Comparison of ENCODE assay signal across 8 cellular contexts in the genomic region with DNA sequence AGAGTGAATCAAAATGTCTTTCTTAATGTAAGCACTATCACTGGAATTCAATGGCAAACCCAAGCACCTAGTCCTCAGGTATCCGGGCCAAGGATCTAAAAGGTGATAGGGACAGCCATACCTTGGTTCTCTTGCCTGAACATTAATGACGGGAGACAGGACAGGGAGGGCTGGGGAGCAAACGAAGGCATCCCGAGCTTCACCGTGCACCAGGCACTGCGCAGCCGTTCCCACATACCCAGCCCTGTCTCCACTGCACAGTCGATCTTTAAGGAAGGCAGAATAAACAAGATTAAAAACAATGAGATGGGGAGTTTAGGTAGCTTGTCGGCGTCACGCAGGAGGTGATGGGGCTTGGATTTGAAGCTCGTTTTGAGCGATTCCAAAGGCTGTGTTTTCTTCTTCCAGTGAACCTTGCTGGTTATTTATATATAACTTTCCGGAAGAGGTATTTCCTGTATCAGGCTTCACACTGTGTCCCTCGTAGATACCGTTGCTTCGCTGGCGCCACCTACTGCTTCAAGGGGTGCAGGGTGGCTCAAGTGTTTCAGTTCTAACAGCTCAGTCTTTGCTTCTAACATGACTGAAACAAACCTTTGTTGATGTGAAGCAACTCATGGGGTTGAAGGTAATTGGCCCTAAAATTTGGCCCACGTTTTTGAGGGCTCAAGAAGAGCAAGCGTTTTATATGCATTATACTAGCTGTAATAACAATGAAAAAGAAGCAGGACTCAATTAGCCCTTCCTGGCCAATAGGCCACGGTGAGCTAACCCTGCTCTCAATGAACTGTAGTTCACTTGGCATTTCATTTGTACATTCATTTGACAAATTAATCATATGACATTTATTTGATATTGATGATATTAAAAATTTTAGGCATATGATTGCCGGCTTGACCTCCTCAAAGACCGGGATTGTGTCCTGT.
A peak's percentile ranks its signal among the peaks of the same experiment; 100 is the strongest.
DNase-seq lines count a peak whose midpoint lies in the region; TF ChIP-seq lines count a peak whose summit lies in the region.

No MANE protein-coding gene starts in this region.

- TF ChIP-seq CTCF in HEK293 (tag by site-specific recombination; IDR thresholded peaks at IDR 0.05), result no peak
- peak; percentile 59 for TF ChIP-seq CTCF in MM.1S (IDR thresholded peaks at IDR 0.05; ENCODE audit: low read length)
- peak; percentile 38 to 67 (median 62) for TF ChIP-seq CTCF in adrenal gland (IDR thresholded peaks at IDR 0.05)

- no peak for TF ChIP-seq POLR2A in adrenal gland (IDR thresholded peaks at IDR 0.05)

- H4K20me1 ChIP-seq in MM.1S (ENCODE audit: insufficient read depth, low read length), result no peaks in the 10 kb centered on the region

- H3K4me3 ChIP-seq in HEK293 (ENCODE audit: low read depth, low read length) (no peak overlapping the region), MM.1S (ENCODE audit: low read length) (no peak overlapping the region), adrenal gland (no peak overlapping the region)

- no peaks in the 10 kb centered on the region for H3F3A ChIP-seq in MM.1S (ENCODE audit: insufficient read depth, low read length)

- DNase-seq in NCI-H2107 treated with DMSO at 0.1 percent for 48 hours (lab: John Stamatoyannopoulos, UW; ENCODE audit: unreplicated experiment) (peak; percentile 3), NCI-H2107 (lab: John Stamatoyannopoulos, UW) (no peak), MM.1S (peak; percentile 53), SK-N-DZ (ENCODE audit: low spot score) (peak; percentile 55), adrenal gland (peak; percentile 49 to 80 (median 76)), iPS-NIHi11 (ENCODE audit: low spot score) (peak; percentile 76)
- DNase-seq in stimulated activated CD4-positive, alpha-beta T cell treated with anti-CD3 and anti-CD28 coated beads, Interleukin-2, amount 100 ng/mL, for 48 hours, result peak; percentile 43 to 52

- WGBS in adrenal gland, 4 donors, result 36 to 41% (median 40%) methylated on average over 23 of the region's 23 CpGs

- no peaks in the 10 kb centered on the region for H3K79me2 ChIP-seq in MM.1S (ENCODE audit: low read length)

- H3K9me3 ChIP-seq in HEK293 (ENCODE audit: control insufficient read depth, insufficient read depth, low read depth, low read length), result no peaks in the 10 kb centered on the region
- no peaks in the 10 kb centered on the region for H3K9me3 ChIP-seq in MM.1S (replicated peaks; ENCODE audit: insufficient read depth, low read length)
- H3K9me3 ChIP-seq in adrenal gland (replicated peaks in 1 of 3), result no peaks in the 10 kb centered on the region

- no peaks in the 10 kb centered on the region for H3K4me1 ChIP-seq in HEK293 (ENCODE audit: control insufficient read depth, insufficient read depth, low read length)
- H3K4me1 ChIP-seq in MM.1S (ENCODE audit: low read length), result no peaks in the 10 kb centered on the region
- no peaks in the 10 kb centered on the region for H3K4me1 ChIP-seq in adrenal gland (replicated peaks in 1 of 2)

- no peak overlapping the region for H3K27ac ChIP-seq in HEK293 (ENCODE audit: extremely low read depth, low read depth, low read length)
- no peak overlapping the region for H3K27ac ChIP-seq in MM.1S (ENCODE audit: low read length)
- no peak overlapping the region for H3K27ac ChIP-seq in adrenal gland

- H3K36me3 ChIP-seq in HEK293 (ENCODE audit: control insufficient read depth in 2 of 2, insufficient read depth in 1 of 2, low read length in 2 of 2) (no peaks in the 10 kb centered on the region), MM.1S (replicated peaks; ENCODE audit: insufficient read depth, low read length) (no peaks in the 10 kb centered on the region), adrenal gland (replicated peaks in 1 of 2) (no peaks in the 10 kb centered on the region)

- no peak overlapping the region for H3K9ac ChIP-seq in MM.1S (ENCODE audit: low read length)

- H3K27me3 ChIP-seq in MM.1S (replicated peaks; ENCODE audit: insufficient read depth, low read length) (no peaks in the 10 kb centered on the region), adrenal gland (peaks cover 4% of the 10 kb centered on the region)

- intact Hi-C loops in adrenal gland (cut with DNase I), result no loop called here

- H2AFZ ChIP-seq in MM.1S (ENCODE audit: low read length), result peak overlapping the region; percentile 61

- H3K9me2 ChIP-seq in MM.1S (replicated peaks; ENCODE audit: insufficient read depth, low read length), result no peaks in the 10 kb centered on the region

- POLR2A ChIA-PET in HEK293 (lab: Yijun Ruan, JAX), result no interaction called here

- peak overlapping the region; percentile 49 for H3K4me2 ChIP-seq in MM.1S (ENCODE audit: low read depth, low read length)

- CTCF ChIA-PET in HEK293 (lab: Yijun Ruan, JAX), result interaction anchor here (0.5 to 3.4 kb wide), 19 partner anchors 8 to 973 kb away, joined by 3 to 40 read pairs (median 3); no protein-coding TSS in a partner anchor

TF ChIP-seq in HEK293, 187 proteins besides CTCF, POLR2A, EP300 and RAD21:
- TF ChIP-seq GLIS2 (tag by site-specific recombination; IDR thresholded peaks at IDR 0.05) (no peak), ZNF654 (tag by site-specific recombination; IDR thresholded peaks at IDR 0.05; ENCODE audit: low read depth) (peak; percentile 26; the same call in 1 of the 2 replicates)
